Comparison of ENCODE assay signal across 18 cellular contexts in genomic region chr1:209625205-209625549, GRCh38. TPM values are rescaled to one million over a fixed set of nuclear protein-coding genes. Genes with fewer than 3 reads are reported as not detected.
DNase-seq lines count a peak whose midpoint lies in the region; ATAC-seq and TF ChIP-seq lines count a peak whose summit lies in the region.
"Had no signal": no experiment of that assay in that cellular context is flagged by ENCODE, and none has a peak within 500 bp of the region (broad histone marks: within the 10 kb centered on the region; RNA-seq: fewer than 3 reads in every experiment).

No MANE protein-coding gene starts in this region.

- CTCF ChIA-PET in SK-N-SH (lab: Yijun Ruan, JAX) = interaction anchor here (1.1 to 6.5 kb wide), 6 partner anchors 9 to 58 kb away, joined by 3 to 89 read pairs (median 18); no protein-coding TSS in a partner anchor

- peaks cover 2% of the 10 kb centered on the region for H3K79me1 ChIP-seq in trophoblast cell (ENCODE audit: low read length)

- ATAC-seq in heart left ventricle = peak; percentile 72 to 83 (median 80)
- no peak for ATAC-seq in body of pancreas
- ATAC-seq: naive thymus-derived CD4-positive, alpha-beta T cell; stimulated activated naive CD8-positive, alpha-beta T cell treated with anti-CD3 and anti-CD28 coated beads, Interleukin-15, Interleukin-2, amounts not matched to agents 100 U/mL and 50 U/mL, for 24 hours; upper lobe of right lung had no signal

- H2BK120ac ChIP-seq in trophoblast cell (ENCODE audit: insufficient read depth, low read length, poor library complexity) = no peak overlapping the region

- H2AK5ac ChIP-seq in trophoblast cell (ENCODE audit: low read length) = no peak overlapping the region

- no peaks in the 10 kb centered on the region for H3K9me2 ChIP-seq in SK-N-SH

- intact Hi-C loops in heart left ventricle (cut with DNase I) = loop anchor here in 9 of 10 donors (5.0 to 10.0 kb wide), 6 partner anchors 33 to 122 kb away; partner anchors contain the start of gene G0S2 (in 1 of the 9)
- intact Hi-C loops in body of pancreas (cut with DNase I) = no loop called here

- no peak overlapping the region for H3K4ac ChIP-seq in trophoblast cell (ENCODE audit: low read depth, low read length)

- no peak for TF ChIP-seq POLR2A in heart left ventricle (IDR thresholded peaks at IDR 0.05)
- no peak for TF ChIP-seq POLR2A in body of pancreas (IDR thresholded peaks at IDR 0.05)

- H3K4me3 ChIP-seq in SK-N-SH (ENCODE audit: low read depth in 2 of 2, low read length in 1 of 2) (no peak overlapping the region), heart left ventricle (no peak overlapping the region), trophoblast cell (ENCODE audit: low read depth, low read length) (no peak overlapping the region), body of pancreas (no peak overlapping the region)
- H3K4me3 ChIP-seq: prostate gland, upper lobe of right lung had no signal

- no peak overlapping the region for H2BK12ac ChIP-seq in trophoblast cell (ENCODE audit: low read length)

- DNase-seq in Caki2 (ENCODE audit: low read depth) = peak; percentile 5
- no peak for DNase-seq in SK-N-SH
- peak in 4 of 5 donors; percentile 65 to 82 (median 74) for DNase-seq in heart left ventricle
- peak; percentile 53 to 57 for DNase-seq in trophoblast cell
- no peak for DNase-seq in NCI-H774 (lab: John Stamatoyannopoulos, UW)
- DNase-seq in body of pancreas = no peak
- no peak for DNase-seq in NCI-H1694 treated with DMSO at 0.1 percent for 48 hours (lab: John Stamatoyannopoulos, UW)
- DNase-seq in AML-193 (lab: John Stamatoyannopoulos, UW) = no peak
- DNase-seq: activated CD4-positive, alpha-beta T cell treated with anti-CD3 and anti-CD28 coated beads, Interleukin-2, amount 50 U/mL, for 48 hours; activated T-cell treated with anti-CD3 and anti-CD28 coated beads, Interleukin-2, amount 50 U/mL, for 24 hours; effector CD8-positive, alpha-beta T cell; naive thymus-derived CD4-positive, alpha-beta T cell; NCI-H187 treated with DMSO at 0.1 percent for 48 hours; NCI-H524 treated with DMSO at 0.1 percent for 48 hours; stimulated activated naive CD8-positive, alpha-beta T cell treated with anti-CD3 and anti-CD28 coated beads, Interleukin-15, Interleukin-2, amounts not matched to agents 100 U/mL and 50 U/mL, for 24 hours; upper lobe of right lung had no signal

- H4K20me1 ChIP-seq in SK-N-SH (ENCODE audit: insufficient read depth) = no peaks in the 10 kb centered on the region

- no peak for TF ChIP-seq RAD21 in SK-N-SH (IDR thresholded peaks at IDR 0.05; ENCODE audit: low read length)

- H3K9ac ChIP-seq in SK-N-SH (no peak overlapping the region), trophoblast cell (ENCODE audit: low read length) (no peak overlapping the region)

- H3K79me2 ChIP-seq in SK-N-SH (ENCODE audit: insufficient read depth) (no peaks in the 10 kb centered on the region), trophoblast cell (ENCODE audit: control insufficient read depth, insufficient read depth, low read length, poor library complexity) (no peaks in the 10 kb centered on the region)

- H3K27me3 ChIP-seq in SK-N-SH (ENCODE audit: insufficient read depth) (no peaks in the 10 kb centered on the region), heart left ventricle (no peaks in the 10 kb centered on the region), trophoblast cell (ENCODE audit: insufficient read depth, low read length) (no peaks in the 10 kb centered on the region), body of pancreas (no peaks in the 10 kb centered on the region)
- H3K27me3 ChIP-seq: upper lobe of right lung had no signal

- 0 out of 2 replicates have a peak, but pooled peaks have one; percentile 6 for TF ChIP-seq CTCF in SK-N-SH (IDR thresholded peaks at IDR 0.05)
- TF ChIP-seq CTCF in heart left ventricle (IDR thresholded peaks at IDR 0.05) = peak in 4 of 12 donors; percentile 13 to 23 (median 15)
- TF ChIP-seq CTCF in body of pancreas (IDR thresholded peaks at IDR 0.05) = no peak

- H3K14ac ChIP-seq in trophoblast cell (ENCODE audit: low read length) = no peak overlapping the region

- H3K27ac ChIP-seq in SK-N-SH (ENCODE audit: low read depth in 2 of 2, low read length in 1 of 2) = peak overlapping the region in 1 of 2 experiments; percentile 25; a peak in 1 of 4 replicates
- H3K27ac ChIP-seq in heart left ventricle = peak overlapping the region in 11 of 12 donors; percentile 37 to 80 (median 56)
- H3K27ac ChIP-seq in trophoblast cell (ENCODE audit: low read depth, low read length) = no peak overlapping the region
- no peak overlapping the region for H3K27ac ChIP-seq in body of pancreas
- H3K27ac ChIP-seq: prostate gland, upper lobe of right lung had no signal

- 23% methylated on average over 5 of the region's 6 CpGs for WGBS in SK-N-SH (ENCODE audit: low lambda C conversion rate)
- 31 to 54% (median 44%) methylated on average over 3 to 6 of the region's 6 CpGs for WGBS in heart left ventricle, 4 donors
- WGBS in trophoblast cell (ENCODE audit: extremely low coverage, insufficient coverage, insufficient read length) = no CpG with 5 or more reads among the region's 6 CpGs
- 68 to 71% methylated on average over 4 to 6 of the region's 6 CpGs for WGBS in body of pancreas, 2 donors

- H2AFZ ChIP-seq in SK-N-SH (ENCODE audit: low read depth) (no peak overlapping the region), trophoblast cell (ENCODE audit: insufficient read depth, low read length, poor library complexity) (no peak overlapping the region)

- H3K4me1 ChIP-seq in SK-N-SH (ENCODE audit: control insufficient read depth in 1 of 2, insufficient read depth in 2 of 2, low read depth in 1 of 2, low read length in 1 of 2) (peaks cover 24 to 26% of the 10 kb centered on the region in 2 experiments; a peak in 3 of 4 replicates), heart left ventricle (peaks cover 0 to 61% (median 38%) of the 10 kb centered on the region in 12 donors), trophoblast cell (ENCODE audit: control insufficient read depth in 1 of 2, insufficient read depth in 2 of 2, low read length in 2 of 2) (peaks cover 0 to 4% of the 10 kb centered on the region in 2 experiments), body of pancreas (peaks cover 18% of the 10 kb centered on the region)
- H3K4me1 ChIP-seq: prostate gland had no signal

- H3K4me2 ChIP-seq in SK-N-SH = peak overlapping the region; percentile 24; the same call in 1 of the 2 replicates
- no peak overlapping the region for H3K4me2 ChIP-seq in trophoblast cell (ENCODE audit: low read length)

- in situ Hi-C loops in Caki2 (cut with HindIII; ENCODE audit: low pct_unique_long_range_greater_than_20kb, low sequenced_read_pairs) = no loop called here

- TF ChIP-seq EP300 in SK-N-SH (IDR thresholded peaks at IDR 0.05; ENCODE audit: borderline replicate concordance in 1 of 2, low read depth in 1 of 2, low read length in 1 of 2) = no peak

- H3K18ac ChIP-seq in trophoblast cell (ENCODE audit: low read length) = no peak overlapping the region

- H4K12ac ChIP-seq in trophoblast cell (ENCODE audit: low read depth, low read length) = no peak overlapping the region

- H3K36me3 ChIP-seq in SK-N-SH (replicated peaks in 1 of 2; ENCODE audit: control insufficient read depth in 1 of 2, insufficient read depth in 2 of 2, low read length in 1 of 2) = no peaks in the 10 kb centered on the region
- H3K36me3 ChIP-seq in heart left ventricle = no peaks in the 10 kb centered on the region
- no peaks in the 10 kb centered on the region for H3K36me3 ChIP-seq in trophoblast cell (ENCODE audit: control insufficient read depth in 1 of 2, insufficient read depth in 2 of 2, low read length in 2 of 2)
- no peaks in the 10 kb centered on the region for H3K36me3 ChIP-seq in body of pancreas (replicated peaks in 1 of 2; ENCODE audit: insufficient read depth in 1 of 2, low read depth in 2 of 2)
- H3K36me3 ChIP-seq: prostate gland, upper lobe of right lung had no signal

- H4K8ac ChIP-seq in trophoblast cell (ENCODE audit: low read depth, low read length) = no peak overlapping the region

- no peaks in the 10 kb centered on the region for H3F3A ChIP-seq in SK-N-SH (replicated peaks; ENCODE audit: insufficient read depth)

- H2BK5ac ChIP-seq in trophoblast cell (ENCODE audit: low read depth, low read length, poor library complexity) = no peak overlapping the region

- no peak overlapping the region for H4K91ac ChIP-seq in trophoblast cell (ENCODE audit: low read depth, low read length)

- H3K23ac ChIP-seq in trophoblast cell (ENCODE audit: low read length) = no peak overlapping the region

- POLR2A ChIA-PET in SK-N-SH (lab: Yijun Ruan, JAX) = no interaction called here

- H3K9me3 ChIP-seq in SK-N-SH (no peaks in the 10 kb centered on the region), heart left ventricle (no peaks in the 10 kb centered on the region), trophoblast cell (ENCODE audit: insufficient read depth, low read depth, low read length) (no peaks in the 10 kb centered on the region), body of pancreas (no peaks in the 10 kb centered on the region)
- H3K9me3 ChIP-seq: prostate gland, upper lobe of right lung had no signal

TF ChIP-seq in SK-N-SH, 30 proteins besides CTCF, POLR2A, EP300 and RAD21 (continues in another document):
- no peak for TF ChIP-seq YY1 (IDR thresholded peaks at IDR 0.05; ENCODE audit: low read depth)

RNA-seq across cellular contexts. Expression of gene LAMB3, which starts 27.0 kb away (rescaled TPM):
- total RNA-seq in Caki2 (2014; rRNA removed; shearing (Covaris generic); ENCODE audit: low replicate concordance) = 59.6 and 77.3 TPM in 2 replicates
- polyA plus RNA-seq in SK-N-SH (2012; rRNA removed) (14.1 and 18.0 TPM in 2 replicates), heart left ventricle (1 to 10 TPM; 1.8 to 5.3 TPM)
- 7.1 and 13.4 TPM in 2 replicates for polyA plus RNA-seq in SK-N-SH (2012; cell fraction: cytosol; rRNA removed)
- polyA plus RNA-seq in SK-N-SH (2012; cell fraction: nucleus; rRNA removed) = 24.8 and 31.3 TPM in 2 replicates
- total RNA-seq in heart left ventricle (1 to 10 TPM in 8 of 9 donors, under 1 TPM in 1; 0.83 to 7.4 (median 3.6) TPM), body of pancreas (1 to 10 TPM; 5.3 to 7.3 TPM)
- 3.6 and 4.0 TPM in 2 replicates for polyA plus RNA-seq in trophoblast cell (2013)

RNA-seq across cellular contexts. Expression of gene CAMK1G, which starts 41.7 kb away (rescaled TPM):
- total RNA-seq in Caki2 (2014; rRNA removed; shearing (Covaris generic); ENCODE audit: low replicate concordance) = 0.47 TPM in 1 of 2 replicates, not detected in the other
- polyA plus RNA-seq in SK-N-SH (2012; rRNA removed) = 15.1 and 18.5 TPM in 2 replicates
- polyA plus RNA-seq in SK-N-SH (2012; cell fraction: cytosol; rRNA removed) = 9.8 and 12.8 TPM in 2 replicates
- polyA plus RNA-seq in SK-N-SH (2012; cell fraction: nucleus; rRNA removed) = 14.3 and 16.7 TPM in 2 replicates
- under 1 TPM in 2 of 9 donors, not detected in 7; 0.30 to 0.48 TPM for total RNA-seq in heart left ventricle
- polyA plus RNA-seq in heart left ventricle = not detected
- 11.6 and 13.5 TPM in 2 replicates for polyA plus RNA-seq in trophoblast cell (2013)
- total RNA-seq in body of pancreas = under 1 TPM in 1 of 2 donors, not detected in 1; 0.33 TPM
- total RNA-seq: bronchial epithelial cell; naive thymus-derived CD4-positive, alpha-beta T cell had no signal
- polyA plus RNA-seq: naive thymus-derived CD4-positive, alpha-beta T cell had no signal

RNA-seq across cellular contexts. Expression of gene G0S2, which starts 50.0 kb away (rescaled TPM):
- 8.1 and 48.4 TPM in 2 replicates for total RNA-seq in Caki2 (2014; rRNA removed; shearing (Covaris generic); ENCODE audit: low replicate concordance)
- polyA plus RNA-seq in SK-N-SH (2012; rRNA removed) (32.5 and 43.2 TPM in 2 replicates), heart left ventricle (100 to 1,000 TPM in 1 of 2 donors, 10 to 100 TPM in 1; 87.6 to 218 TPM)
- 34.0 and 38.5 TPM in 2 replicates for polyA plus RNA-seq in SK-N-SH (2012; cell fraction: cytosol; rRNA removed)
- polyA plus RNA-seq in SK-N-SH (2012; cell fraction: nucleus; rRNA removed) = 12.1 and 24.4 TPM in 2 replicates
- total RNA-seq in heart left ventricle (100 to 1,000 TPM in 8 of 9 donors, 10 to 100 TPM in 1; 92.0 to 600 (median 212) TPM), body of pancreas (100 to 1,000 TPM in 1 of 2 donors, 10 to 100 TPM in 1; 59.9 to 221 TPM)
- 0.96 and 1.1 TPM in 2 replicates for polyA plus RNA-seq in trophoblast cell (2013)

Comparison
In these comparisons a context has a peak if more than half of its experiments do, and no peak if none do; other contexts are left out.
1. DNase-seq: peak in Caki2 (single experiment), heart left ventricle (4 of 5) and trophoblast cell (2 of 2); none in SK-N-SH (single experiment), NCI-H774 (single experiment), body of pancreas (0 of 4), NCI-H1694 treated with DMSO at 0.1 percent for 48 hours (single experiment) and AML-193 (0 of 2).
2. H3K27ac ChIP-seq: peak in heart left ventricle (11 of 12); none in trophoblast cell (single experiment) and body of pancreas (0 of 4).